19 cellular contexts compared by ENCODE assay signal in the genomic region with DNA sequence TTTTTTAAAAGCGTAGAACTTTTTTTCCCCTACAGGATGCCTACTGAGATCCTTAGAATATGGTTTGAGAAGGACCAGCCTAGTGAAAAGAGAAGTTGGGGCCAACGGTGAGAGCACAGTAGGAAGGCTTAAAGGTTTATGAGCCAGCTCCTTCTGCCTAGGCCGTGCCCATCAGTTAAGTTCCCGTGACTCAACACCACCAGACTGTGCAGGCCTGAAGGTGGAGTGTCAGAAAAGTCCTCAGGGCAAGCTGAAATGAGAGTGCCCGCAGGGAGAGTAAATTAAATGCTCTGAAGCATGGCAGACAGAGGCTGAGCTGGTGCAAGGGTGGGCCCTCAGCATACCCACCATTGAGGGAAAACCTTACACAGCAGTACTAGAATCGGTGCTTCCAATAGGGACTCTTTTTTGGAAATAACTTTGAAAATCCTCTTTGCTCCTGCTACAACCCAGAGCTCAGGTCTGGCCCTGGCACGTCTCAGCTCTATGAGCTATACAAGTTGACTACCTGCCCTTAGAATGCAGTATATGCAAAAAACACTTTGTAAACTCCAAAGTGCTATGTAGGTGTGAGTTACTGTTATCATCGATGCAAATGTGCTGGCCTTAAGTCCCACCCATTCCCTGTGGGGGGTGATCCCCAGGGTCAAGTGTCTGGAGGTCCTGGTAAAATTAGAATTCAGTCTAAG. TPM values are rescaled to one million over a fixed set of nuclear protein-coding genes. Genes with fewer than 3 reads are reported as not detected.
DNase-seq lines count a peak whose midpoint lies in the region; ATAC-seq, FAIRE-seq and TF ChIP-seq lines count a peak whose summit lies in the region.
"Had no signal": no experiment of that assay in that cellular context is flagged by ENCODE, and none has a peak within 500 bp of the region (broad histone marks: within the 10 kb centered on the region; RNA-seq: fewer than 3 reads in every experiment).

No MANE protein-coding gene starts in this region.

- H3K4me2 ChIP-seq in keratinocyte (ENCODE audit: control insufficient read depth, extremely low read depth, insufficient read depth, low read depth, low read length) = peak overlapping the region; percentile 61
- H3K4me2 ChIP-seq in osteoblast (ENCODE audit: insufficient read depth, low read length) = no peak overlapping the region
- H3K4me2 ChIP-seq: PC-9 had no signal

- CTCF ChIA-PET in RWPE1 (lab: Yijun Ruan, JAX) = interaction anchor here (1.1 kb wide), 1 partner anchor 16 kb away, joined by 4 read pairs; no protein-coding TSS in a partner anchor

- TF ChIP-seq CTCF in RWPE1 (conservative IDR thresholded peaks at IDR 0.05; ENCODE audit: low read depth) (no peak), keratinocyte (optimal IDR thresholded peaks at IDR 0.05 in 1 of 3, IDR thresholded peaks at IDR 0.05 in 1 of 3, conservative IDR thresholded peaks at IDR 0.05 in 1 of 3; ENCODE audit: extremely low read depth in 1 of 3, insufficient read depth in 2 of 3, low read length in 3 of 3) (no peak), osteoblast (IDR thresholded peaks at IDR 0.05; ENCODE audit: extremely low read depth, low read depth, low read length) (no peak)

- FAIRE-seq in GM19239 (lab: Jason Lieb, UNC) (peak; percentile 57), keratinocyte (lab: Jason Lieb, UNC) (peak; percentile 97)
- FAIRE-seq: GM12891, K562 had no signal

- no peaks in the 10 kb centered on the region for H3K9me1 ChIP-seq in keratinocyte (ENCODE audit: control insufficient read depth, extremely low read depth, insufficient read depth, low read length)

- H4K20me1 ChIP-seq in keratinocyte (ENCODE audit: control insufficient read depth, extremely low read depth, insufficient read depth, low read length) (no peaks in the 10 kb centered on the region), osteoblast (ENCODE audit: insufficient read depth, low read length) (no peaks in the 10 kb centered on the region)

- H3K4me3 ChIP-seq in keratinocyte (ENCODE audit: control insufficient read depth in 2 of 3, extremely low read depth in 1 of 3, insufficient read depth in 2 of 3, low read depth in 1 of 3, low read length in 3 of 3) = peak overlapping the region in 1 of 3 experiments; percentile 21
- no peak overlapping the region for H3K4me3 ChIP-seq in osteoblast (ENCODE audit: insufficient read depth, low read length)
- H3K4me3 ChIP-seq: K562, PC-9 had no signal

- POLR2A ChIA-PET in RWPE1 (lab: Yijun Ruan, JAX; ENCODE audit: low non-redundant PET) = no interaction called here

- H3K79me2 ChIP-seq in keratinocyte (ENCODE audit: control insufficient read depth, insufficient read depth, low read length) = no peaks in the 10 kb centered on the region
- no peaks in the 10 kb centered on the region for H3K79me2 ChIP-seq in osteoblast (ENCODE audit: insufficient read depth, low read length)

- H3K36me3 ChIP-seq in keratinocyte (ENCODE audit: control insufficient read depth in 2 of 2, extremely low read depth in 1 of 2, insufficient read depth in 2 of 2, low read length in 2 of 2) (no peaks in the 10 kb centered on the region), osteoblast (ENCODE audit: insufficient read depth, low read length) (no peaks in the 10 kb centered on the region)

- peak overlapping the region; percentile 19 for H3K9ac ChIP-seq in keratinocyte (ENCODE audit: control insufficient read depth, extremely low read depth, insufficient read depth, low read length)

- H3K27ac ChIP-seq in RWPE1 (peak overlapping the region; percentile 67), keratinocyte (ENCODE audit: control insufficient read depth, insufficient read depth, low read length) (peak overlapping the region; percentile 79), osteoblast (ENCODE audit: low read depth, low read length) (no peak overlapping the region)
- H3K27ac ChIP-seq: C4-2B, PC-9 had no signal

- H3K9me3 ChIP-seq in keratinocyte (ENCODE audit: control insufficient read depth, low read depth, low read length) (no peaks in the 10 kb centered on the region), osteoblast (ENCODE audit: low read depth, low read length) (no peaks in the 10 kb centered on the region)

- no peak for DNase-seq in GM19239 (ENCODE audit: insufficient read length, low spot score)
- DNase-seq in RWPE1 (ENCODE audit: low spot score) = no peak
- DNase-seq in keratinocyte (ENCODE audit: low read depth, low spot score) = no peak
- DNase-seq in NCI-H774 (lab: John Stamatoyannopoulos, UW) = no peak
- no peak for DNase-seq in activated CD4-positive, alpha-beta T cell treated with anti-CD3 and anti-CD28 coated beads, Interleukin-2, amount 50 U/mL, for 4 hours
- no peak for DNase-seq in osteoblast (ENCODE audit: insufficient read length, low spot score, missing footprints)
- DNase-seq: DND-41, GF-D8, GOT3, NCI-H1436, NCI-H2029, NCI-H2171 treated with DMSO at 0.1 percent for 48 hours, NCI-H446 treated with DMSO at 0.1 percent for 48 hours, PC-9, SIG-M5 had no signal

- peak overlapping the region; percentile 59 for H2AFZ ChIP-seq in keratinocyte (ENCODE audit: control insufficient read depth, low read length)
- H2AFZ ChIP-seq in osteoblast (ENCODE audit: low read length) = no peak overlapping the region
- H2AFZ ChIP-seq: PC-9 had no signal

- peaks cover 28% of the 10 kb centered on the region for H3K4me1 ChIP-seq in keratinocyte (ENCODE audit: control insufficient read depth, extremely low read depth, insufficient read depth, low read length)
- no peaks in the 10 kb centered on the region for H3K4me1 ChIP-seq in osteoblast (ENCODE audit: insufficient read depth, low read length)

- H3K27me3 ChIP-seq in keratinocyte (ENCODE audit: control insufficient read depth, extremely low read depth, insufficient read depth, low read length) (no peaks in the 10 kb centered on the region), osteoblast (ENCODE audit: insufficient read depth, low read length) (no peaks in the 10 kb centered on the region)

- ATAC-seq in esophagus mucosa = peak; percentile 89
- ATAC-seq: K562 had no signal

- dilution Hi-C loops in keratinocyte (cut with MboI; ENCODE audit: extremely low pct_ligation_motif_present, low sequenced_read_pairs) = no loop called here

RNA-seq across cellular contexts. Expression of a gene that starts 15.2 kb away (rescaled TPM):
- total RNA-seq in esophagus mucosa (0.08 TPM), osteoblast (not detected in 2 replicates)
- 0.07 to 0.26 TPM (median 0.26 TPM) in 3 replicates for polyA plus RNA-seq in keratinocyte
- 6.4 TPM for polyA plus RNA-seq in keratinocyte (2011; ENCODE audit: low read depth)
- 0.15 and 0.17 TPM in 2 replicates for polyA plus RNA-seq in keratinocyte (2011; cell fraction: cytosol; rRNA removed)
- polyA plus RNA-seq in keratinocyte (2011; cell fraction: nucleus; rRNA removed) = 0.37 and 0.45 TPM in 2 replicates
- 0.05 and 2.0 TPM in 2 replicates for polyA plus RNA-seq in keratinocyte (2012; ENCODE audit: low replicate concordance)
- polyA minus RNA-seq in keratinocyte = 0.35 to 0.43 TPM in 2 of 3 replicates, not detected in the other
- polyA minus RNA-seq in keratinocyte (2011; cell fraction: cytosol; rRNA and poly(A)+ RNA removed) = not detected
- polyA minus RNA-seq in keratinocyte (2011; cell fraction: nucleus; rRNA and poly(A)+ RNA removed) = 0.23 and 0.42 TPM in 2 replicates
- total RNA-seq: K562 had no signal
- polyA plus RNA-seq: K562 had no signal
